In genomic region chr11:107018902-107019493, GRCh38 we compare ENCODE assay signal across 10 cellular contexts. TPM values are rescaled to one million over a fixed set of nuclear protein-coding genes. Genes with fewer than 3 reads are reported as not detected.
DNase-seq lines count a peak whose midpoint lies in the region; ATAC-seq, FAIRE-seq and TF ChIP-seq lines count a peak whose summit lies in the region.
"Had no signal": no experiment of that assay in that cellular context is flagged by ENCODE, and none has a peak within 500 bp of the region (broad histone marks: within the 10 kb centered on the region; RNA-seq: fewer than 3 reads in every experiment).

No MANE protein-coding gene starts in this region.

- FAIRE-seq in bronchial epithelial cell (lab: Jason Lieb, UNC) = no peak

- H3K36me3 ChIP-seq in bronchial epithelial cell (ENCODE audit: control insufficient read depth, insufficient read depth, low read length) = no peaks in the 10 kb centered on the region
- H3K36me3 ChIP-seq in skeletal muscle tissue (ENCODE audit: control insufficient read depth in 3 of 3, insufficient read depth in 3 of 3, low read length in 3 of 3) = no peaks in the 10 kb centered on the region

- no peak overlapping the region for H3K27ac ChIP-seq in skeletal muscle tissue (ENCODE audit: low read depth, low read length)

- H3K4me1 ChIP-seq in skeletal muscle tissue (ENCODE audit: control insufficient read depth in 3 of 3, insufficient read depth in 3 of 3, low read length in 3 of 3) = peaks cover 3 to 10% (median 9%) of the 10 kb centered on the region in 3 donors

- no peak for ATAC-seq in HG02571 (IDR thresholded peaks at IDR 0.05; ENCODE audit: unreplicated experiment)

- no peak overlapping the region for H3K4me3 ChIP-seq in bronchial epithelial cell (ENCODE audit: low read depth, low read length)
- H3K4me3 ChIP-seq in iPS-18c (ENCODE audit: insufficient read depth, low read depth, low read length) = peak overlapping the region; percentile 49
- H3K4me3 ChIP-seq in skeletal muscle tissue (ENCODE audit: low read length in 3 of 3) = peak overlapping the region; percentile 57 to 64 (median 58)

- H3K9me3 ChIP-seq in iPS-18c (ENCODE audit: control insufficient read depth, insufficient read depth, low read length) (no peaks in the 10 kb centered on the region), skeletal muscle tissue (ENCODE audit: control insufficient read depth in 3 of 3, low read length in 3 of 3) (no peaks in the 10 kb centered on the region)

- H3K27me3 ChIP-seq in bronchial epithelial cell (ENCODE audit: control insufficient read depth, insufficient read depth, low read length) = peaks cover 16% of the 10 kb centered on the region
- peaks cover 19 to 24% (median 22%) of the 10 kb centered on the region in 3 donors for H3K27me3 ChIP-seq in skeletal muscle tissue (ENCODE audit: control insufficient read depth in 3 of 3, insufficient read depth in 3 of 3, low read length in 3 of 3)

- H3K9ac ChIP-seq in skeletal muscle tissue (ENCODE audit: low read depth in 1 of 3, low read length in 3 of 3) = no peak overlapping the region

- TF ChIP-seq CTCF in bronchial epithelial cell (IDR thresholded peaks at IDR 0.05; ENCODE audit: insufficient read depth, low read length, severe bottlenecking) = no peak

- peak; percentile 16 to 24 for DNase-seq in NCI-H187 (lab: John Stamatoyannopoulos, UW)
- no peak for DNase-seq in NCI-H187 treated with DMSO at 0.1 percent for 48 hours (lab: John Stamatoyannopoulos, UW)
- peak; percentile 87 to 96 for DNase-seq in NCI-H526 (lab: John Stamatoyannopoulos, UW)
- peak; percentile 41 for DNase-seq in bronchial epithelial cell (ENCODE audit: low read depth)
- no peak for DNase-seq in stimulated activated naive CD4-positive, alpha-beta T cell treated with Interleukin-2 at 50 U/mL for 16 hours (lab: John Stamatoyannopoulos, UW)
- DNase-seq: activated B cell treated with CpG ODN at 0.5 μM for 24 hours; CD4-positive, CD25-positive, alpha-beta regulatory T cell had no signal

RNA-seq across cellular contexts. Expression of gene GUCY1A2, which starts 0.7 kb away (rescaled TPM):
- total RNA-seq in bronchial epithelial cell = not detected in 2 replicates
- total RNA-seq in skeletal muscle tissue = 15.7 TPM
- total RNA-seq: activated B cell treated with CpG ODN at 0.5 μM for 24 hours; CD4-positive, CD25-positive, alpha-beta regulatory T cell had no signal

Comparison
In these comparisons a context has a peak if more than half of its experiments do, and no peak if none do; other contexts are left out.
1. DNase-seq: peak in NCI-H187 (2 of 2), NCI-H526 (2 of 2) and bronchial epithelial cell (single experiment); none in NCI-H187 treated with DMSO at 0.1 percent for 48 hours (single experiment) and stimulated activated naive CD4-positive, alpha-beta T cell treated with Interleukin-2 at 50 U/mL for 16 hours (single experiment).
2. RNA of gene GUCY1A2, which starts 0.7 kb away (total RNA-seq): 15.7 TPM in skeletal muscle tissue (single experiment); not detected in bronchial epithelial cell; every median in the first group is over 10 times any median in the second.